In the genomic region with DNA sequence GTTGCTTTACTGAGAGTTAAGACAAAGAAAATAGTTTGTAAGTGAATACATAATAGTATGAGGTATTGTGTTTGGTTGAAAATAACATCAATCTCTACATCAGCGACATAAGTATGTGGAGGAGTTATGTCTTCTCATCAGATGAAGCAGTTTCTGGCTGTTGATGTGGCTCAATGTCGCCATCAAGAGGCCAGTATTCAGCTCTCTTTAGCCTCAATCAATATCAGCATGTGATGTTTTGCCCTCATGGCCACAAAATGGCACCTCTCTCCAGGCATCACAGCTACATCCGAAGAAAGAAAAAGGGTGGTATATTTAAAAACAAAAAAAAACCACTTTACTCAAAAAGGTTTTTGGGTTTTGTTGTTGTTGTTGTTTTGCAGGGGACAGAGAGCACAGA, we compare ENCODE assay signal across 2 cellular contexts.
TF ChIP-seq lines count a peak whose summit lies in the region.

No MANE protein-coding gene starts in this region.

TF ChIP-seq in SK-N-SH, 30 proteins besides CTCF, POLR2A, EP300 and RAD21 (continued from another document):
- TF ChIP-seq, protein P1, sequence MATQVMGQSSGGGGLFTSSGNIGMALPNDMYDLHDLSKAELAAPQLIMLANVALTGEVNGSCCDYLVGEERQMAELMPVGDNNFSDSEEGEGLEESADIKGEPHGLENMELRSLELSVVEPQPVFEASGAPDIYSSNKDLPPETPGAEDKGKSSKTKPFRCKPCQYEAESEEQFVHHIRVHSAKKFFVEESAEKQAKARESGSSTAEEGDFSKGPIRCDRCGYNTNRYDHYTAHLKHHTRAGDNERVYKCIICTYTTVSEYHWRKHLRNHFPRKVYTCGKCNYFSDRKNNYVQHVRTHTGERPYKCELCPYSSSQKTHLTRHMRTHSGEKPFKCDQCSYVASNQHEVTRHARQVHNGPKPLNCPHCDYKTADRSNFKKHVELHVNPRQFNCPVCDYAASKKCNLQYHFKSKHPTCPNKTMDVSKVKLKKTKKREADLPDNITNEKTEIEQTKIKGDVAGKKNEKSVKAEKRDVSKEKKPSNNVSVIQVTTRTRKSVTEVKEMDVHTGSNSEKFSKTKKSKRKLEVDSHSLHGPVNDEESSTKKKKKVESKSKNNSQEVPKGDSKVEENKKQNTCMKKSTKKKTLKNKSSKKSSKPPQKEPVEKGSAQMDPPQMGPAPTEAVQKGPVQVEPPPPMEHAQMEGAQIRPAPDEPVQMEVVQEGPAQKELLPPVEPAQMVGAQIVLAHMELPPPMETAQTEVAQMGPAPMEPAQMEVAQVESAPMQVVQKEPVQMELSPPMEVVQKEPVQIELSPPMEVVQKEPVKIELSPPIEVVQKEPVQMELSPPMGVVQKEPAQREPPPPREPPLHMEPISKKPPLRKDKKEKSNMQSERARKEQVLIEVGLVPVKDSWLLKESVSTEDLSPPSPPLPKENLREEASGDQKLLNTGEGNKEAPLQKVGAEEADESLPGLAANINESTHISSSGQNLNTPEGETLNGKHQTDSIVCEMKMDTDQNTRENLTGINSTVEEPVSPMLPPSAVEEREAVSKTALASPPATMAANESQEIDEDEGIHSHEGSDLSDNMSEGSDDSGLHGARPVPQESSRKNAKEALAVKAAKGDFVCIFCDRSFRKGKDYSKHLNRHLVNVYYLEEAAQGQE (IDR thresholded peaks at IDR 0.05; ENCODE audit: low read depth, low read length) = no peak
- TF ChIP-seq, protein P2, sequence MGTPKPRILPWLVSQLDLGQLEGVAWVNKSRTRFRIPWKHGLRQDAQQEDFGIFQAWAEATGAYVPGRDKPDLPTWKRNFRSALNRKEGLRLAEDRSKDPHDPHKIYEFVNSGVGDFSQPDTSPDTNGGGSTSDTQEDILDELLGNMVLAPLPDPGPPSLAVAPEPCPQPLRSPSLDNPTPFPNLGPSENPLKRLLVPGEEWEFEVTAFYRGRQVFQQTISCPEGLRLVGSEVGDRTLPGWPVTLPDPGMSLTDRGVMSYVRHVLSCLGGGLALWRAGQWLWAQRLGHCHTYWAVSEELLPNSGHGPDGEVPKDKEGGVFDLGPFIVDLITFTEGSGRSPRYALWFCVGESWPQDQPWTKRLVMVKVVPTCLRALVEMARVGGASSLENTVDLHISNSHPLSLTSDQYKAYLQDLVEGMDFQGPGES (IDR thresholded peaks at IDR 0.05; ENCODE audit: low read depth, low read length) = no peak
- TF ChIP-seq RFX5 (IDR thresholded peaks at IDR 0.05; ENCODE audit: low read length) = no peak
- no peak for TF ChIP-seq NFIC (IDR thresholded peaks at IDR 0.05; ENCODE audit: borderline replicate concordance)
- TF ChIP-seq ELF1 (IDR thresholded peaks at IDR 0.05) = no peak

TF ChIP-seq in SK-N-SH treated with all-trans-retinoic acid at 6 μM for 48 hours, 23 proteins besides CTCF, POLR2A, EP300 and RAD21 (continued from another document):
- TF ChIP-seq, protein P3, sequence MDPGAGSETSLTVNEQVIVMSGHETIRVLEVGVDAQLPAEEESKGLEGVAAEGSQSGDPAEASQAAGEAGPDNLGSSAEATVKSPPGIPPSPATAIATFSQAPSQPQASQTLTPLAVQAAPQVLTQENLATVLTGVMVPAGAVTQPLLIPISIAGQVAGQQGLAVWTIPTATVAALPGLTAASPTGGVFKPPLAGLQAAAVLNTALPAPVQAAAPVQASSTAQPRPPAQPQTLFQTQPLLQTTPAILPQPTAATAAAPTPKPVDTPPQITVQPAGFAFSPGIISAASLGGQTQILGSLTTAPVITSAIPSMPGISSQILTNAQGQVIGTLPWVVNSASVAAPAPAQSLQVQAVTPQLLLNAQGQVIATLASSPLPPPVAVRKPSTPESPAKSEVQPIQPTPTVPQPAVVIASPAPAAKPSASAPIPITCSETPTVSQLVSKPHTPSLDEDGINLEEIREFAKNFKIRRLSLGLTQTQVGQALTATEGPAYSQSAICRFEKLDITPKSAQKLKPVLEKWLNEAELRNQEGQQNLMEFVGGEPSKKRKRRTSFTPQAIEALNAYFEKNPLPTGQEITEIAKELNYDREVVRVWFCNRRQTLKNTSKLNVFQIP (CRISPR knock-in tag; IDR thresholded peaks at IDR 0.05; ENCODE audit: borderline replicate concordance, low read depth) = no peak
- TF ChIP-seq, protein P4, sequence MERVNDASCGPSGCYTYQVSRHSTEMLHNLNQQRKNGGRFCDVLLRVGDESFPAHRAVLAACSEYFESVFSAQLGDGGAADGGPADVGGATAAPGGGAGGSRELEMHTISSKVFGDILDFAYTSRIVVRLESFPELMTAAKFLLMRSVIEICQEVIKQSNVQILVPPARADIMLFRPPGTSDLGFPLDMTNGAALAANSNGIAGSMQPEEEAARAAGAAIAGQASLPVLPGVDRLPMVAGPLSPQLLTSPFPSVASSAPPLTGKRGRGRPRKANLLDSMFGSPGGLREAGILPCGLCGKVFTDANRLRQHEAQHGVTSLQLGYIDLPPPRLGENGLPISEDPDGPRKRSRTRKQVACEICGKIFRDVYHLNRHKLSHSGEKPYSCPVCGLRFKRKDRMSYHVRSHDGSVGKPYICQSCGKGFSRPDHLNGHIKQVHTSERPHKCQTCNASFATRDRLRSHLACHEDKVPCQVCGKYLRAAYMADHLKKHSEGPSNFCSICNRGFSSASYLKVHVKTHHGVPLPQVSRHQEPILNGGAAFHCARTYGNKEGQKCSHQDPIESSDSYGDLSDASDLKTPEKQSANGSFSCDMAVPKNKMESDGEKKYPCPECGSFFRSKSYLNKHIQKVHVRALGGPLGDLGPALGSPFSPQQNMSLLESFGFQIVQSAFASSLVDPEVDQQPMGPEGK (CRISPR knock-in tag; IDR thresholded peaks at IDR 0.05; ENCODE audit: borderline replicate concordance) = no peak
- TF ChIP-seq ZC3H10 (CRISPR knock-in tag; IDR thresholded peaks at IDR 0.05) (no peak), ZFP30 (CRISPR knock-in tag; IDR thresholded peaks at IDR 0.05) (no peak), RARB (CRISPR knock-in tag; IDR thresholded peaks at IDR 0.05) (no peak), ESRRG (CRISPR knock-in tag; IDR thresholded peaks at IDR 0.05) (no peak), TCF4 (CRISPR knock-in tag; IDR thresholded peaks at IDR 0.05; ENCODE audit: borderline replicate concordance) (no peak), ZNF565 (CRISPR knock-in tag; conservative IDR thresholded peaks at IDR 0.05; ENCODE audit: low read depth) (no peak), TOX (CRISPR knock-in tag; IDR thresholded peaks at IDR 0.05; ENCODE audit: borderline replicate concordance) (no peak), ZFP3 (CRISPR knock-in tag; IDR thresholded peaks at IDR 0.05) (no peak), ISL1 (CRISPR knock-in tag; IDR thresholded peaks at IDR 0.05) (no peak)
- TF ChIP-seq, protein P5, sequence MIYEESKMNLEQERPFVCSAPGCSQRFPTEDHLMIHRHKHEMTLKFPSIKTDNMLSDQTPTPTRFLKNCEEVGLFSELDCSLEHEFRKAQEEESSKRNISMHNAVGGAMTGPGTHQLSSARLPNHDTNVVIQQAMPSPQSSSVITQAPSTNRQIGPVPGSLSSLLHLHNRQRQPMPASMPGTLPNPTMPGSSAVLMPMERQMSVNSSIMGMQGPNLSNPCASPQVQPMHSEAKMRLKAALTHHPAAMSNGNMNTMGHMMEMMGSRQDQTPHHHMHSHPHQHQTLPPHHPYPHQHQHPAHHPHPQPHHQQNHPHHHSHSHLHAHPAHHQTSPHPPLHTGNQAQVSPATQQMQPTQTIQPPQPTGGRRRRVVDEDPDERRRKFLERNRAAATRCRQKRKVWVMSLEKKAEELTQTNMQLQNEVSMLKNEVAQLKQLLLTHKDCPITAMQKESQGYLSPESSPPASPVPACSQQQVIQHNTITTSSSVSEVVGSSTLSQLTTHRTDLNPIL (CRISPR knock-in tag; IDR thresholded peaks at IDR 0.05; ENCODE audit: low read depth) = no peak
